Comparison of ENCODE assay signal across 17 cellular contexts in genomic region chr13:81990652-81991051, GRCh38.
DNase-seq lines count a peak whose midpoint lies in the region; TF ChIP-seq lines count a peak whose summit lies in the region.
"Had no signal": no experiment of that assay in that cellular context is flagged by ENCODE, and none has a peak within 500 bp of the region (broad histone marks: within the 10 kb centered on the region; RNA-seq: fewer than 3 reads in every experiment).

No MANE protein-coding gene starts in this region.

- H3K27ac Mint-ChIP-seq in endodermal cell (no peak overlapping the region), nephron progenitor cell (no peak overlapping the region)
- H3K27ac Mint-ChIP-seq: CD14-positive monocyte had no signal

- H3K9me3 Mint-ChIP-seq in endodermal cell (peaks cover 5% of the 10 kb centered on the region), nephron progenitor cell (no peaks in the 10 kb centered on the region)

- intact Hi-C loops in cardiac septum (cut with DNase I), result no loop called here

- no peaks in the 10 kb centered on the region for H3K27me3 ChIP-seq in endodermal cell (ENCODE audit: control insufficient read depth, insufficient read depth, low read length, poor library complexity, severe bottlenecking)
- H3K27me3 ChIP-seq: SJCRH30 had no signal

- H3K9ac ChIP-seq in endodermal cell (ENCODE audit: extremely low read depth, low read length, poor library complexity, severe bottlenecking), result no peak overlapping the region

- no peak overlapping the region for H3K27ac ChIP-seq in C4-2B
- H3K27ac ChIP-seq in endodermal cell (ENCODE audit: low read depth, low read length), result no peak overlapping the region
- H3K27ac ChIP-seq: SJCRH30 had no signal

- H3K4me3 Mint-ChIP-seq in endodermal cell (no peak overlapping the region), nephron progenitor cell (no peak overlapping the region)
- H3K4me3 Mint-ChIP-seq: CD14-positive monocyte had no signal

- 95 to 98% methylated on average over 5 to 6 of the region's 6 CpGs for WGBS in endodermal cell (ENCODE audit: insufficient coverage in 1 of 2, insufficient read length in 1 of 2), 2 experiments

- H3K4me1 Mint-ChIP-seq in endodermal cell (peaks cover 43% of the 10 kb centered on the region), nephron progenitor cell (peaks cover 30% of the 10 kb centered on the region)
- H3K4me1 Mint-ChIP-seq: CD14-positive monocyte had no signal

- no peak overlapping the region for H3K4me3 ChIP-seq in endodermal cell (ENCODE audit: low read length)
- H3K4me3 ChIP-seq: SJCRH30 had no signal

- H3K27me3 Mint-ChIP-seq in endodermal cell (ENCODE audit: insufficient read depth) (no peaks in the 10 kb centered on the region), nephron progenitor cell (ENCODE audit: low read depth, poor library complexity) (no peaks in the 10 kb centered on the region)

- DNase-seq in NCI-H69 (lab: John Stamatoyannopoulos, UW) (peak; percentile 6), endodermal cell (peak; percentile 58), nephron progenitor cell (peak; percentile 3), nucleus accumbens (lab: John Stamatoyannopoulos, UW) (no peak), amygdala (lab: John Stamatoyannopoulos, UW) (no peak), cardiac septum (ENCODE audit: low spot score) (no peak)
- DNase-seq: DMS53; GF-D8; Kasumi-1; NCI-H187 treated with DMSO at 0.1 percent for 48 hours; NCI-H2227 treated with DMSO at 0.1 percent for 48 hours; NCI-H510A; NCI-H748 treated with DMSO at 0.1 percent for 48 hours; NK-92 treated with Interleukin-12 subunit alpha and Interleukin-12 subunit beta, amount 100 ng/mL, for 24 hours; SJCRH30 had no signal

- H3K36me3 ChIP-seq in endodermal cell (ENCODE audit: control insufficient read depth, insufficient read depth, low read length), result no peaks in the 10 kb centered on the region
- H3K36me3 ChIP-seq: SJCRH30 had no signal

- H3K4me1 ChIP-seq in endodermal cell (ENCODE audit: control insufficient read depth, insufficient read depth, low read length), result peaks cover 15% of the 10 kb centered on the region
- H3K4me1 ChIP-seq: SJCRH30 had no signal

- peaks cover 9% of the 10 kb centered on the region for H3K36me3 Mint-ChIP-seq in endodermal cell (ENCODE audit: low read depth)
- no peaks in the 10 kb centered on the region for H3K36me3 Mint-ChIP-seq in nephron progenitor cell (ENCODE audit: low read depth)
- H3K36me3 Mint-ChIP-seq: CD14-positive monocyte had no signal

- TF ChIP-seq CTCF in C4-2B (conservative IDR thresholded peaks at IDR 0.05), result 0 out of 2 replicates have a peak, but pooled peaks have one; percentile 11
- peak; percentile 30 for TF ChIP-seq CTCF in endodermal cell (conservative IDR thresholded peaks at IDR 0.05)
- TF ChIP-seq CTCF in nephron progenitor cell (IDR thresholded peaks at IDR 0.05), result no peak

- H3K9me3 ChIP-seq in endodermal cell (ENCODE audit: control insufficient read depth, low read length), result no peaks in the 10 kb centered on the region
- H3K9me3 ChIP-seq: SJCRH30 had no signal

Comparison
In these comparisons a context has a peak if more than half of its experiments do, and no peak if none do; other contexts are left out.
1. DNase-seq: peak in NCI-H69 (single experiment), endodermal cell (single experiment) and nephron progenitor cell (single experiment); none in nucleus accumbens (0 of 56), amygdala (0 of 56) and cardiac septum (single experiment).